ENCODE assay signal across 16 cellular contexts in the genomic region with DNA sequence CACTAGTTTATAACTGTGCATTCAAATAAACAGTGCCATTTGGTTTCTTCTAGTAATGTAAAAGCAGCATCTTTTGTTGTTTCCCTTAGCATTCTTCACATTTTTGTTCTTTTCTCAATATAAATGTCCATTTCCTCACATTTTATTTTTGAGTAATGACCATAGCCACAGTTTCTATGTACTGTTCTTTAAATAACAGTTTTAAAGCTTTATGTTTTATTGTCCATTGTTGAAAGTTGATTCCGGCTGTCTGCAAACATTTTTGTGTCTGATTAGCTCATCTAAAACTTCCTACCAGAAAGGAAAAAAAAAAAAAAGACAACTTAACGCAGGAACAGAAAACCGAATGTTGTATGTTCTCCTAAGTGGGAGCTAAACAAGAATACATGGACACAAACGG.
"Had no signal": no experiment of that assay in that cellular context is flagged by ENCODE, and none has a peak within 500 bp of the region (broad histone marks: within the 10 kb centered on the region; RNA-seq: fewer than 3 reads in every experiment).

No MANE protein-coding gene starts in this region.

- H3K36me3 ChIP-seq: gastroesophageal sphincter, left lung, WERI-Rb-1 had no signal

- H3K27ac Mint-ChIP-seq: activated CD4-positive, alpha-beta memory T cell treated with anti-CD3 and anti-CD28 coated beads for 36 hours; activated naive CD4-positive, alpha-beta T cell treated with anti-CD3 and anti-CD28 coated beads, Interleukin-2, amount 50 U/mL, for 24 hours; activated T-cell treated with anti-CD3 and anti-CD28 coated beads, Interleukin-2, amount 50 U/mL, for 24 hours; natural killer cell treated with Interleukin-12 subunit alpha and Interleukin-12 subunit beta and Interleukin-15 and Interleukin-18, amount 100 ng/mL, for 72 hours; stimulated activated naive CD8-positive, alpha-beta T cell treated with anti-CD3 and anti-CD28 coated beads, Interleukin-15, amount 100 ng/mL, for 72 hours; T-helper 17 cell; type B pancreatic cell had no signal

- H3K4me1 ChIP-seq: body of pancreas, gastroesophageal sphincter, left lung had no signal

- H2AFZ ChIP-seq: hepatocyte had no signal

- H3K9me3 Mint-ChIP-seq: natural killer cell treated with Interleukin-12 subunit alpha and Interleukin-12 subunit beta and Interleukin-15 and Interleukin-18, amount 100 ng/mL, for 72 hours had no signal

- H3K4me3 ChIP-seq: body of pancreas, dorsolateral prefrontal cortex, gastroesophageal sphincter, hepatocyte, left lung had no signal

- H3K27me3 ChIP-seq: body of pancreas, dorsolateral prefrontal cortex, gastroesophageal sphincter, hepatocyte, left lung had no signal

- DNase-seq: activated CD4-positive, alpha-beta memory T cell treated with anti-CD3 and anti-CD28 coated beads for 36 hours; activated T-cell treated with anti-CD3 and anti-CD28 coated beads, Interleukin-2, amount 50 U/mL, for 24 hours; body of pancreas; cerebellar nuclear complex; dorsolateral prefrontal cortex; islet precursor cell; left lung; Right ventricle myocardium superior; stimulated activated naive CD8-positive, alpha-beta T cell treated with anti-CD3 and anti-CD28 coated beads, Interleukin-15, amount 100 ng/mL, for 72 hours; T-helper 17 cell; WERI-Rb-1 had no signal

- ATAC-seq: body of pancreas; gastroesophageal sphincter; left lung; natural killer cell treated with Interleukin-12 subunit alpha and Interleukin-12 subunit beta and Interleukin-15 and Interleukin-18, amount 100 ng/mL, for 72 hours; stimulated activated naive CD8-positive, alpha-beta T cell treated with anti-CD3 and anti-CD28 coated beads, Interleukin-15, amount 100 ng/mL, for 72 hours; T-helper 17 cell had no signal

- H3K27ac ChIP-seq: body of pancreas, dorsolateral prefrontal cortex, gastroesophageal sphincter, hepatocyte, left lung, WERI-Rb-1 had no signal

- H3K9me3 ChIP-seq: body of pancreas, gastroesophageal sphincter had no signal

- H3K4me1 Mint-ChIP-seq: stimulated activated naive CD8-positive, alpha-beta T cell treated with anti-CD3 and anti-CD28 coated beads, Interleukin-15, amount 100 ng/mL, for 72 hours; T-helper 17 cell had no signal

- H3K4me2 ChIP-seq: hepatocyte had no signal

- H3K4me3 Mint-ChIP-seq: activated CD4-positive, alpha-beta memory T cell treated with anti-CD3 and anti-CD28 coated beads for 36 hours; activated naive CD4-positive, alpha-beta T cell treated with anti-CD3 and anti-CD28 coated beads, Interleukin-2, amount 50 U/mL, for 24 hours; activated T-cell treated with anti-CD3 and anti-CD28 coated beads, Interleukin-2, amount 50 U/mL, for 24 hours; natural killer cell treated with Interleukin-12 subunit alpha and Interleukin-12 subunit beta and Interleukin-15 and Interleukin-18, amount 100 ng/mL, for 72 hours; stimulated activated naive CD8-positive, alpha-beta T cell treated with anti-CD3 and anti-CD28 coated beads, Interleukin-15, amount 100 ng/mL, for 72 hours; T-helper 17 cell; type B pancreatic cell had no signal

- H3K27me3 Mint-ChIP-seq: activated CD4-positive, alpha-beta memory T cell treated with anti-CD3 and anti-CD28 coated beads for 36 hours; activated naive CD4-positive, alpha-beta T cell treated with anti-CD3 and anti-CD28 coated beads, Interleukin-2, amount 50 U/mL, for 24 hours; activated T-cell treated with anti-CD3 and anti-CD28 coated beads, Interleukin-2, amount 50 U/mL, for 24 hours; T-helper 17 cell; type B pancreatic cell had no signal
